Comparison of ENCODE assay signal across 9 cellular contexts in the genomic region with DNA sequence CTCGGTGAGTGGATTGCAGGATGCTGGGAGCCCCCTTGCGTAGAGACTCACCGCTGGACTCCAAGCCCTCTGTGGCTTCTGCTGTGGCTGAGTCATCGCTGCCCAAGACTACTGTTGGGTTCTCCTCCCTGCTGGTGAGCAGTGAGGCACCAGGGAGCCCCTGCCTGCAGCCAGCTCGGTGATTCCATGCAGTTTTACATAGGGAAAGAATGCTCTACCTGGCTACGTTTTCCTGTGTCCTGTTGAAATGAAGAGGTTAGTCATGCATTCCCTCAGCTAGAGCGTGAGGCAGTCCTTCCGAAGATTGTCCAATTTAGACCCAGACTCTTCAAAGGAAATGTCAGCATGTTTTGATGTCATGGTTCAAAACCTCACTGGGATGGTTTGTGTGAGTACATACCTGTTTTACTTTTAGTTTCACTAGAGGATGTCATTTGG. TPM values are rescaled to one million over a fixed set of nuclear protein-coding genes. Genes with fewer than 3 reads are reported as not detected.
A peak's percentile ranks its signal among the peaks of the same experiment; 100 is the strongest.
DNase-seq lines count a peak whose midpoint lies in the region; ATAC-seq, FAIRE-seq and TF ChIP-seq lines count a peak whose summit lies in the region.
"Had no signal": no experiment of that assay in that cellular context is flagged by ENCODE, and none has a peak within 500 bp of the region (broad histone marks: within the 10 kb centered on the region; RNA-seq: fewer than 3 reads in every experiment).

No MANE protein-coding gene starts in this region.

- no peak overlapping the region for H3K4me3 ChIP-seq in HepG2 (replicated peaks in 1 of 3; ENCODE audit: insufficient read depth in 1 of 3, low read depth in 2 of 3, low read length in 3 of 3)
- no peak overlapping the region for H3K4me3 ChIP-seq in right lobe of liver
- H3K4me3 ChIP-seq in OCI-LY3 (ENCODE audit: low read length), result no peak overlapping the region
- no peak overlapping the region for H3K4me3 ChIP-seq in astrocyte of the cerebellum (ENCODE audit: low read depth, low read length)
- no peak overlapping the region for H3K4me3 ChIP-seq in ovary

- no peaks in the 10 kb centered on the region for H3K27me3 ChIP-seq in HepG2 (ENCODE audit: control insufficient read depth in 1 of 2, insufficient read depth in 2 of 2, low read length in 2 of 2)
- H3K27me3 ChIP-seq in right lobe of liver, result no peaks in the 10 kb centered on the region
- no peaks in the 10 kb centered on the region for H3K27me3 ChIP-seq in OCI-LY3 (ENCODE audit: low read depth, low read length)
- H3K27me3 ChIP-seq in ovary, result no peaks in the 10 kb centered on the region

- TF ChIP-seq RAD21 in HepG2 (CRISPR knock-in tag; IDR thresholded peaks at IDR 0.05), result no peak

- intact Hi-C loops in HepG2 (cut with micrococcal nuclease; ENCODE audit: unreplicated experiment), result no loop called here
- intact Hi-C loops in right lobe of liver (cut with DNase I), result no loop called here
- intact Hi-C loops in ovary (cut with DNase I), result no loop called here

- in situ Hi-C loops in HepG2 (cut with HindIII; ENCODE audit: extremely low pct_ligation_motif_present, low pct_unique_long_range_greater_than_20kb) (no loop called here), astrocyte of the cerebellum (cut with HindIII; ENCODE audit: low sequenced_read_pairs) (no loop called here)

- DNase-seq in HepG2 (ENCODE audit: low spot score) (no peak), right lobe of liver (no peak), astrocyte of the cerebellum (ENCODE audit: low read depth) (peak; percentile 69), substantia nigra (lab: John Stamatoyannopoulos, UW) (no peak), DMS153 treated with DMSO at 0.1 percent for 48 hours (lab: John Stamatoyannopoulos, UW; ENCODE audit: unreplicated experiment) (no peak), ovary (no peak)
- peak; percentile 47 to 61 for DNase-seq in stimulated activated CD8-positive, alpha-beta memory T cell treated with anti-CD3 and anti-CD28 coated beads, Interleukin-15, amount 100 ng/mL, for 48 hours (ENCODE audit: low read depth in 2 of 2)
- DNase-seq: DND-41 had no signal

- TF ChIP-seq POLR2A in HepG2 (IDR thresholded peaks at IDR 0.05; ENCODE audit: insufficient read depth in 1 of 2, low read depth in 2 of 2, low read length in 2 of 2) (no peak), right lobe of liver (IDR thresholded peaks at IDR 0.05) (no peak), ovary (IDR thresholded peaks at IDR 0.05) (no peak)

- no peaks in the 10 kb centered on the region for H3K36me3 ChIP-seq in HepG2 (replicated peaks in 1 of 2; ENCODE audit: control insufficient read depth in 1 of 2, insufficient read depth in 2 of 2, low read length in 2 of 2)
- H3K36me3 ChIP-seq in right lobe of liver, result no peaks in the 10 kb centered on the region
- H3K36me3 ChIP-seq in OCI-LY3 (replicated peaks; ENCODE audit: low read depth, low read length), result peaks cover 49% of the 10 kb centered on the region
- H3K36me3 ChIP-seq in ovary, result no peaks in the 10 kb centered on the region

- POLR2A ChIA-PET in HepG2 (lab: Yijun Ruan, JAX), result no interaction called here

- CTCF ChIA-PET in HepG2 (lab: Yijun Ruan, JAX; ENCODE audit: low intra/inter-chr PET ratio, low total read pairs), result no interaction called here

- no peaks in the 10 kb centered on the region for H4K20me1 ChIP-seq in HepG2 (ENCODE audit: insufficient read depth, low read length)
- H4K20me1 ChIP-seq in OCI-LY3 (ENCODE audit: insufficient read depth, low read length), result peaks cover 93% of the 10 kb centered on the region

- H3K79me2 ChIP-seq in HepG2 (ENCODE audit: insufficient read depth, low read length) (no peaks in the 10 kb centered on the region), OCI-LY3 (ENCODE audit: low read length) (peaks cover 100% of the 10 kb centered on the region)

- TF ChIP-seq CTCF in HepG2 (CRISPR knock-in tag; IDR thresholded peaks at IDR 0.05) (no peak), right lobe of liver (IDR thresholded peaks at IDR 0.05) (no peak), OCI-LY3 (IDR thresholded peaks at IDR 0.05; ENCODE audit: low read depth, low read length) (no peak), astrocyte of the cerebellum (IDR thresholded peaks at IDR 0.05; ENCODE audit: low read depth, low read length, missing control alignments) (peak; percentile 14), ovary (IDR thresholded peaks at IDR 0.05) (no peak)

- H3K9me3 ChIP-seq in HepG2 (ENCODE audit: low read length) (no peaks in the 10 kb centered on the region), right lobe of liver (no peaks in the 10 kb centered on the region), OCI-LY3 (ENCODE audit: insufficient read depth, low read length) (no peaks in the 10 kb centered on the region), ovary (no peaks in the 10 kb centered on the region)

- H3K4me2 ChIP-seq in HepG2 (ENCODE audit: low read depth, low read length), result no peak overlapping the region
- H3K4me2 ChIP-seq in OCI-LY3 (ENCODE audit: low read length), result peak overlapping the region; percentile 51; the same call in 1 of the 2 replicates

- peak; percentile 29; the same call in 2 of the 3 replicates for ATAC-seq in HepG2
- ATAC-seq in right lobe of liver, result no peak

- WGBS in HepG2 (ENCODE audit: low lambda C conversion rate), result 98% methylated on average over 8 of the region's 8 CpGs
- WGBS in right lobe of liver (ENCODE audit: insufficient coverage, low coverage, low lambda C conversion rate, missing lambda C conversion rate), result 71% methylated on average over 1 of the region's 8 CpGs
- 91 to 92% (median 91%) methylated on average over 8 of the region's 8 CpGs for WGBS in ovary, 3 donors

- H3K9ac ChIP-seq in HepG2 (ENCODE audit: insufficient read depth, low read depth, low read length) (no peak overlapping the region), OCI-LY3 (ENCODE audit: low read length) (no peak overlapping the region)

- TF ChIP-seq EP300 in HepG2 (IDR thresholded peaks at IDR 0.05; ENCODE audit: low read depth in 2 of 2, low read length in 2 of 2) (no peak), HepG2 (CRISPR knock-in tag; IDR thresholded peaks at IDR 0.05; ENCODE audit: borderline replicate concordance) (no peak), ovary (IDR thresholded peaks at IDR 0.05) (no peak)

- H3K27ac ChIP-seq in HepG2 (ENCODE audit: extremely low read length, insufficient read depth, low read length) (no peak overlapping the region), right lobe of liver (no peak overlapping the region), OCI-LY3 (ENCODE audit: low read length) (0 out of 2 replicates have a peak overlapping the region, but pooled peaks have one; percentile 2), substantia nigra (ENCODE audit: low read depth, low read length, poor library complexity, severe bottlenecking) (no peak overlapping the region), ovary (no peak overlapping the region)

- H3K4me1 ChIP-seq in HepG2 (ENCODE audit: insufficient read depth, low read length) (peaks cover 15% of the 10 kb centered on the region), right lobe of liver (no peaks in the 10 kb centered on the region), OCI-LY3 (ENCODE audit: low read length) (peaks cover 47% of the 10 kb centered on the region), ovary (ENCODE audit: insufficient read depth) (no peaks in the 10 kb centered on the region)

- BruUV-seq in HepG2 (replicated peaks; lab: Mats Ljungman, UMichigan), result no TSS peak

- FAIRE-seq in HepG2 (lab: Jason Lieb, UNC), result no peak

- no peak overlapping the region for H2AFZ ChIP-seq in HepG2 (ENCODE audit: low read length)
- no peak overlapping the region for H2AFZ ChIP-seq in OCI-LY3 (ENCODE audit: low read depth, low read length)

TF ChIP-seq in HepG2, 621 proteins besides CTCF, POLR2A, EP300 and RAD21:
- TF ChIP-seq FOSL2 (CRISPR knock-in tag; IDR thresholded peaks at IDR 0.05) (peak; percentile 49; the same call in 1 of the 2 replicates), ESRRA (CRISPR knock-in tag; IDR thresholded peaks at IDR 0.05; ENCODE audit: low read depth) (no peak)

RNA-seq across cellular contexts. Expression of gene TRAF3, which starts 28.2 kb away (rescaled TPM):
- total RNA-seq in HepG2 (2016; rRNA removed; fragmentation: Illumina TruSeq; extraction: Trizol) (12.2 and 13.0 TPM in 2 replicates), right lobe of liver (10 to 100 TPM in 1 of 6 experiments, 1 to 10 TPM in 5; 5.6 to 10.5 (median 8.3) TPM), ovary (10 to 100 TPM in 5 of 7 donors, 1 to 10 TPM in 2; 6.3 to 17.0 (median 15.5) TPM)
- 45.5 and 46.6 TPM in 2 replicates for total RNA-seq in HepG2 (2016; cell fraction: cytosol; rRNA removed; fragmentation: Illumina TruSeq; extraction: Trizol; ENCODE audit: low read depth)
- 10.7 and 11.9 TPM in 2 replicates for total RNA-seq in HepG2 (2016; cell fraction: insoluble cytoplasmic fraction; rRNA removed; fragmentation: Illumina TruSeq; extraction: Trizol)
- 36.3 and 37.0 TPM in 2 replicates for total RNA-seq in HepG2 (2016; cell fraction: membrane; rRNA removed; fragmentation: Illumina TruSeq; extraction: Trizol)
- total RNA-seq in HepG2 (2016; cell fraction: nucleus; rRNA removed; fragmentation: Illumina TruSeq; extraction: Trizol), result 8.7 and 9.5 TPM in 2 replicates
- polyA plus RNA-seq in HepG2 (2011; rRNA removed) (6.9 and 7.2 TPM in 2 replicates), ovary (1 to 10 TPM; 2.9 to 7.1 TPM)
- 6.0 and 6.8 TPM in 2 replicates for polyA plus RNA-seq in HepG2 (2011; cell fraction: cytosol; rRNA removed)
- polyA plus RNA-seq in HepG2 (2011; cell fraction: nucleus; rRNA removed), result 8.0 and 8.4 TPM in 2 replicates
- polyA plus RNA-seq in HepG2 (2012), result 5.3 and 5.6 TPM in 2 replicates
- polyA plus RNA-seq in HepG2 (2016; cell fraction: cytosol; fragmentation: Illumina TruSeq; extraction: Trizol; ENCODE audit: low read depth), result 11.1 and 11.2 TPM in 2 replicates
- polyA plus RNA-seq in HepG2 (2016; cell fraction: insoluble cytoplasmic fraction; fragmentation: Illumina TruSeq; extraction: Trizol; ENCODE audit: low read depth), result 7.7 and 10.1 TPM in 2 replicates
- 15.8 and 17.5 TPM in 2 replicates for polyA plus RNA-seq in HepG2 (2016; cell fraction: membrane; fragmentation: Illumina TruSeq; extraction: Trizol; ENCODE audit: low read depth)
- polyA plus RNA-seq in HepG2 (2016; cell fraction: nucleus; fragmentation: Illumina TruSeq; extraction: Trizol; ENCODE audit: insufficient read depth, low read depth), result 11.6 and 12.0 TPM in 2 replicates
- polyA minus RNA-seq in HepG2 (2011; rRNA and poly(A)+ RNA removed; ENCODE audit: low replicate concordance), result 21.0 and 40.5 TPM in 2 replicates
- polyA minus RNA-seq in HepG2 (2011; cell fraction: cytosol; rRNA and poly(A)+ RNA removed), result 7.8 and 9.1 TPM in 2 replicates
- 6.8 and 11.8 TPM in 2 replicates for polyA minus RNA-seq in HepG2 (2011; cell fraction: nucleus; rRNA and poly(A)+ RNA removed)

Comparison
In these comparisons a context has a peak if more than half of its experiments do, and no peak if none do; other contexts are left out.
1. DNase-seq: peak in astrocyte of the cerebellum (single experiment) and stimulated activated CD8-positive, alpha-beta memory T cell treated with anti-CD3 and anti-CD28 coated beads, Interleukin-15, amount 100 ng/mL, for 48 hours (2 of 2); none in HepG2 (single experiment), right lobe of liver (0 of 3), substantia nigra (0 of 49), DMS153 treated with DMSO at 0.1 percent for 48 hours (single experiment) and ovary (0 of 5).